Comparison of ENCODE assay signal across 24 cellular contexts in the genomic region with DNA sequence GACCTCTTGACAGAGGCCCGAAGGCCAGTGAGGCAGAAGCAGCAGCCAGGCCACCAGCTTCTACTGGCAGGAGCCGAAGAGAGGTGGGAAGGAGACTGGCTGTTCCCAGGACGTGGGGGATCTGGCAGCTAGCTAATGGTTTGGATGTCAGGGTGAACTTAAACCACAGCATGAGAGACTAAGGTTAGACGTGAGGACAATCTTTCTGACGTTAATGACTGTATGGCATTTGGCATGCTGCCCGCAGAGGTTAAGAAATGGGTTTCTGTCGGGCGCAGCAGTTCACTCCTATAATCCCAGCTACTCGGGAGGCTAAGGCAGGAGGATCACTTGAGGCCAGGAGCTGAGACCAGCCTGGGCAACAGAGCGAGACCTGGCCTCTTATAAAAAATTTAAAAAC. TPM values are rescaled to one million over a fixed set of nuclear protein-coding genes. Genes with fewer than 3 reads are reported as not detected.
DNase-seq lines count a peak whose midpoint lies in the region; FAIRE-seq and TF ChIP-seq lines count a peak whose summit lies in the region.
"Had no signal": no experiment of that assay in that cellular context is flagged by ENCODE, and none has a peak within 500 bp of the region (broad histone marks: within the 10 kb centered on the region; RNA-seq: fewer than 3 reads in every experiment).

No MANE protein-coding gene starts in this region.

- DNase-seq in RWPE1 (ENCODE audit: low spot score) (no peak), epithelial cell of prostate (ENCODE audit: low read depth, low spot score) (no peak), small intestine (peak; percentile 62), brain microvascular endothelial cell (no peak), germinal center (ENCODE audit: low spot score) (no peak)
- no peak for DNase-seq in stimulated activated CD4-positive, alpha-beta T cell treated with anti-CD3 and anti-CD28 coated beads, Interleukin-15, amount 100 ng/mL, for 24 hours
- DNase-seq: AML-193; CD4-positive, alpha-beta T cell; GM23248; Karpas-422; NCI-H1092 treated with DMSO at 0.1 percent for 48 hours; NCI-H1436; NCI-H187; NCI-H2081 treated with DMSO at 0.1 percent for 48 hours; NCI-H2171; NCI-H226; NK-92 treated with Interleukin-12 subunit alpha and Interleukin-12 subunit beta, amount 100 ng/mL, for 24 hours; SHP77 treated with DMSO at 0.1 percent for 48 hours had no signal

- 48 to 73% (median 50%) methylated on average over 10 of the region's 10 CpGs for WGBS in small intestine, 3 donors

- peaks cover 29% of the 10 kb centered on the region for H3K4me1 ChIP-seq in HEK293 (ENCODE audit: control insufficient read depth, insufficient read depth, low read length)
- peaks cover 0 to 4% of the 10 kb centered on the region in 2 donors for H3K4me1 ChIP-seq in small intestine (ENCODE audit: control insufficient read depth in 2 of 2, insufficient read depth in 1 of 2, low read depth in 1 of 2, low read length in 1 of 2)
- H3K4me1 ChIP-seq: HAP-1 had no signal

- H3K9me3 ChIP-seq in HEK293 (ENCODE audit: control insufficient read depth, insufficient read depth, low read depth, low read length): no peaks in the 10 kb centered on the region
- no peaks in the 10 kb centered on the region for H3K9me3 ChIP-seq in small intestine (ENCODE audit: control insufficient read depth, low read depth)
- H3K9me3 ChIP-seq: A549; BLaER1 treated with 17β-estradiol and CSF1 and Interleukin-3, amounts not matched to agents 10 nM and 100 nM; HAP-1 had no signal

- no peaks in the 10 kb centered on the region for H3K36me3 ChIP-seq in HEK293 (ENCODE audit: control insufficient read depth in 2 of 2, insufficient read depth in 1 of 2, low read length in 2 of 2)
- no peaks in the 10 kb centered on the region for H3K36me3 ChIP-seq in small intestine (ENCODE audit: control insufficient read depth in 2 of 2, insufficient read depth in 2 of 2, low read length in 2 of 2)
- no peaks in the 10 kb centered on the region for H3K36me3 ChIP-seq in brain microvascular endothelial cell (replicated peaks)
- H3K36me3 ChIP-seq: BLaER1 treated with 17β-estradiol and CSF1 and Interleukin-3, amounts not matched to agents 10 nM and 100 nM; HAP-1 had no signal

- TF ChIP-seq CTCF in HEK293 (tag by site-specific recombination; IDR thresholded peaks at IDR 0.05) (no peak), RWPE1 (conservative IDR thresholded peaks at IDR 0.05; ENCODE audit: low read depth) (no peak), brain microvascular endothelial cell (IDR thresholded peaks at IDR 0.05; ENCODE audit: low read depth, low read length, missing control alignments) (no peak)

- CTCF ChIA-PET in HEK293 (lab: Yijun Ruan, JAX) (interaction anchor here (1.2 kb wide), 2 partner anchors 16 to 37 kb away, joined by 3 to 6 read pairs; no protein-coding TSS in a partner anchor), RWPE1 (lab: Yijun Ruan, JAX) (interaction anchor here (0.6 to 1.3 kb wide), 3 partner anchors 38 to 206 kb away, joined by 4 read pairs; no protein-coding TSS in a partner anchor)

- H3K27ac ChIP-seq in HEK293 (ENCODE audit: extremely low read depth, low read depth, low read length) (peak overlapping the region; percentile 6; the same call in 1 of the 2 replicates), RWPE1 (peak overlapping the region; percentile 98), epithelial cell of prostate (peak overlapping the region; percentile 98), small intestine (ENCODE audit: low read depth in 1 of 2, low read length in 1 of 2) (no peak overlapping the region), brain microvascular endothelial cell (no peak overlapping the region)
- H3K27ac ChIP-seq: A549; BLaER1 treated with 17β-estradiol and CSF1 and Interleukin-3, amounts not matched to agents 10 nM and 100 nM; GM23248; HL-60 had no signal

- in situ Hi-C loops in brain microvascular endothelial cell (cut with HindIII; ENCODE audit: low pct_ligation_motif_present, low sequenced_read_pairs): no loop called here

- H3K27me3 ChIP-seq in small intestine (ENCODE audit: control insufficient read depth in 2 of 2, insufficient read depth in 2 of 2, low read length in 2 of 2) (no peaks in the 10 kb centered on the region), brain microvascular endothelial cell (replicated peaks) (no peaks in the 10 kb centered on the region)
- H3K27me3 ChIP-seq: BLaER1 treated with 17β-estradiol and CSF1 and Interleukin-3, amounts not matched to agents 10 nM and 100 nM had no signal

- H3K4me3 ChIP-seq in HEK293 (ENCODE audit: low read depth, low read length) (no peak overlapping the region), small intestine (ENCODE audit: low read depth in 1 of 2, low read length in 2 of 2) (no peak overlapping the region), brain microvascular endothelial cell (ENCODE audit: low read depth, low read length) (no peak overlapping the region)
- H3K4me3 ChIP-seq: A549; BLaER1 treated with 17β-estradiol and CSF1 and Interleukin-3, amounts not matched to agents 10 nM and 100 nM; GM23248; HAP-1 had no signal

- no peak for FAIRE-seq in small intestine (lab: Jason Lieb, UNC)
- FAIRE-seq: A549, G401.6 had no signal

- POLR2A ChIA-PET in HEK293 (lab: Yijun Ruan, JAX) (interaction anchor here (0.6 kb wide), 1 partner anchor 27 kb away, joined by 7 read pairs; no protein-coding TSS in a partner anchor), RWPE1 (lab: Yijun Ruan, JAX; ENCODE audit: low non-redundant PET) (no interaction called here)

TF ChIP-seq in HEK293, 187 proteins besides CTCF, POLR2A, EP300 and RAD21:
- peak; percentile 41; the same call in 1 of the 2 replicates for TF ChIP-seq ZNF341 (tag by site-specific recombination; IDR thresholded peaks at IDR 0.05; ENCODE audit: low read depth)
- TF ChIP-seq, protein P1, sequence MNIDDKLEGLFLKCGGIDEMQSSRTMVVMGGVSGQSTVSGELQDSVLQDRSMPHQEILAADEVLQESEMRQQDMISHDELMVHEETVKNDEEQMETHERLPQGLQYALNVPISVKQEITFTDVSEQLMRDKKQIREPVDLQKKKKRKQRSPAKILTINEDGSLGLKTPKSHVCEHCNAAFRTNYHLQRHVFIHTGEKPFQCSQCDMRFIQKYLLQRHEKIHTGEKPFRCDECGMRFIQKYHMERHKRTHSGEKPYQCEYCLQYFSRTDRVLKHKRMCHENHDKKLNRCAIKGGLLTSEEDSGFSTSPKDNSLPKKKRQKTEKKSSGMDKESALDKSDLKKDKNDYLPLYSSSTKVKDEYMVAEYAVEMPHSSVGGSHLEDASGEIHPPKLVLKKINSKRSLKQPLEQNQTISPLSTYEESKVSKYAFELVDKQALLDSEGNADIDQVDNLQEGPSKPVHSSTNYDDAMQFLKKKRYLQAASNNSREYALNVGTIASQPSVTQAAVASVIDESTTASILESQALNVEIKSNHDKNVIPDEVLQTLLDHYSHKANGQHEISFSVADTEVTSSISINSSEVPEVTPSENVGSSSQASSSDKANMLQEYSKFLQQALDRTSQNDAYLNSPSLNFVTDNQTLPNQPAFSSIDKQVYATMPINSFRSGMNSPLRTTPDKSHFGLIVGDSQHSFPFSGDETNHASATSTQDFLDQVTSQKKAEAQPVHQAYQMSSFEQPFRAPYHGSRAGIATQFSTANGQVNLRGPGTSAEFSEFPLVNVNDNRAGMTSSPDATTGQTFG (tag by site-specific recombination; IDR thresholded peaks at IDR 0.05; ENCODE audit: borderline replicate concordance): no peak
TF ChIP-seq in HEK293: peak in this region for 1.

RNA-seq across cellular contexts. Expression of a gene that starts 6.3 kb away (rescaled TPM):
- polyA plus RNA-seq in small intestine: 10 to 100 TPM; 10.3 to 37.6 (median 26.2) TPM
- polyA plus RNA-seq: GM23248 had no signal

RNA-seq across cellular contexts. Expression of a gene that starts 7.0 kb away (rescaled TPM):
- 10 to 100 TPM in 2 of 3 donors, 1 to 10 TPM in 1; 2.5 to 18.9 (median 10.7) TPM for polyA plus RNA-seq in small intestine

RNA-seq across cellular contexts. Expression of a gene that starts 16.4 kb away (rescaled TPM):
- polyA plus RNA-seq in small intestine: 1,000 to 10,000 TPM; 1,124 to 1,607 (median 1,420) TPM

RNA-seq across cellular contexts. Expression of a gene that starts 22.0 kb away (rescaled TPM):
- not detected for polyA plus RNA-seq in small intestine
- polyA plus RNA-seq: A549, GM23248 had no signal

RNA-seq across cellular contexts. Expression of a gene that starts 30.8 kb away (rescaled TPM):
- polyA plus RNA-seq in small intestine: not detected
- polyA plus RNA-seq: A549, GM23248 had no signal

Comparison
In these comparisons a context has a peak if more than half of its experiments do, and no peak if none do; other contexts are left out.
1. H3K27ac ChIP-seq: peak in HEK293 (single experiment), RWPE1 (single experiment) and epithelial cell of prostate (single experiment); none in small intestine (0 of 2) and brain microvascular endothelial cell (single experiment).